In the genomic region with DNA sequence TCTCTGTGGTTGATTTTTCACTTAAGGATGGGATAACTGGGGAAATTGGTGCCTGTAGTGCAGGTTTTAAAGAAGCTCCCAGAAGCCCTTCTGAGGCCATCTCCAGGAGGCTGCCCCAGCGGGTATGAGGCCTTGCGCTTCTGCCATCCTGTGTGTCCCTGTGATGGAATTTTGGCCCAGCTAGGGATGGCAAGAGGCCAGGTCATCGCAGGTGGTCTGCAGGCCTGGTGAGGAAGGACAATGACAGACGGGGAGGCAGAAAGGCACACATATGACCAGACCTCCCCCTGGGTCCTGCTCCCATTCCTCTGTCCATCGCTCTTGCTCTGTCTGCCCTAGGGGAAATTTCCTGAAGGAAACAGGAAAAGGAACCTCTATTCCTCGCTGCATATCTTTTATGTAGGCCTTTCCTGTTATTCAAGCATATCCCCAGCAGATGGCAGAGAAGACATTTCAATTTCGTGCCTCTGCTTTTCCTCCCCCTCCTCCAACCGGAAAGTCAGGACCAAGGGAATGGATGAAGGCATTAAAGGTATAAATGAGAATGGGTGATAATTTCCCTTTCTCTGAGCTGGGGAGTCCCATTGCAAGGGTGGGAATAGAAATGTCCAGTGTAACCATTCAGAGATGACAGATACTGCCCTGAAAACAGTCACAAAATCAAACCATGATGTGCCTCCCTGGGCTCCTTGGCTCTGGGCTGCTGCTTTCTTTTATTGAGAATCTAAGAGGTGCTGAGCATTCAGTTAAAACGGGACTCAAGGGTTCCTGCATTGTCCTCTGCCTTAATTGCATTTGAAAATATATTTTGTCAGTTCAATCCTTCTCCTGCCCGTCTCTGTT, we compare ENCODE assay signal across 10 cellular contexts.
DNase-seq lines count a peak whose midpoint lies in the region; ATAC-seq and TF ChIP-seq lines count a peak whose summit lies in the region.
"Had no signal": no experiment of that assay in that cellular context is flagged by ENCODE, and none has a peak within 500 bp of the region (broad histone marks: within the 10 kb centered on the region; RNA-seq: fewer than 3 reads in every experiment).

No MANE protein-coding gene starts in this region.

- DNase-seq in DMS153 treated with DMSO at 0.1 percent for 48 hours (lab: John Stamatoyannopoulos, UW; ENCODE audit: unreplicated experiment) = peak; percentile 14
- no peak for DNase-seq in DMS153 (lab: John Stamatoyannopoulos, UW)
- peak; percentile 49 to 53 for DNase-seq in Kasumi-1 (lab: John Stamatoyannopoulos, UW)
- DNase-seq in astrocyte of the spinal cord (ENCODE audit: low read depth, low spot score) = peak; percentile 43
- peak; percentile 76 for DNase-seq in inferior parietal cortex (ENCODE audit: extremely low spot score)
- peak; percentile 39 for DNase-seq in stromal cell of bone marrow (ENCODE audit: low read depth)

- no peak overlapping the region for H3K4me3 ChIP-seq in astrocyte of the spinal cord (ENCODE audit: low read depth, low read length)
- H3K4me3 ChIP-seq: BLaER1, skin epidermis had no signal

- peak; percentile 61 for TF ChIP-seq CTCF in astrocyte of the spinal cord (IDR thresholded peaks at IDR 0.05; ENCODE audit: low read depth, low read length)

- no peak for ATAC-seq in GM18861 (IDR thresholded peaks at IDR 0.05; ENCODE audit: unreplicated experiment)
- ATAC-seq in GM19463 (IDR thresholded peaks at IDR 0.05; ENCODE audit: unreplicated experiment) = no peak

- in situ Hi-C loops in astrocyte of the spinal cord (cut with HindIII; ENCODE audit: low sequenced_read_pairs) = no loop called here
